Comparison of ENCODE assay signal across 20 cellular contexts in genomic region chr7:80764132-80764531, GRCh38.
DNase-seq lines count a peak whose midpoint lies in the region; ATAC-seq and TF ChIP-seq lines count a peak whose summit lies in the region.
"Had no signal": no experiment of that assay in that cellular context is flagged by ENCODE, and none has a peak within 500 bp of the region (broad histone marks: within the 10 kb centered on the region; RNA-seq: fewer than 3 reads in every experiment).

No MANE protein-coding gene starts in this region.

- TF ChIP-seq CTCF in endodermal cell (conservative IDR thresholded peaks at IDR 0.05): no peak

- H3K9ac ChIP-seq in endodermal cell (ENCODE audit: extremely low read depth, low read length, poor library complexity, severe bottlenecking) (no peak overlapping the region), neuronal stem cell (ENCODE audit: low read depth, low read length, poor library complexity) (no peak overlapping the region)

- H3K18ac ChIP-seq in neuronal stem cell (ENCODE audit: low read length): no peak overlapping the region

- peaks cover 13% of the 10 kb centered on the region for H3K4me1 Mint-ChIP-seq in endodermal cell
- H3K4me1 Mint-ChIP-seq: activated naive CD8-positive, alpha-beta T cell treated with anti-CD3 and anti-CD28 coated beads, Interleukin-2, amount 50 U/mL, for 24 hours; T-cell had no signal

- H3K9me3 Mint-ChIP-seq in endodermal cell: no peaks in the 10 kb centered on the region
- H3K9me3 Mint-ChIP-seq: activated CD8-positive, alpha-beta T cell treated with anti-CD3 and anti-CD28 coated beads for 36 hours; activated naive CD8-positive, alpha-beta T cell treated with anti-CD3 and anti-CD28 coated beads, Interleukin-2, amount 50 U/mL, for 24 hours; activated T-cell treated with anti-CD3 and anti-CD28 coated beads, Interleukin-2, amount 50 U/mL, for 72 hours; stimulated activated naive CD8-positive, alpha-beta T cell treated with anti-CD3 and anti-CD28 coated beads, Interleukin-15, Interleukin-2, amounts not matched to agents 100 ng/mL and 50 ng/mL, for 24 hours had no signal

- 0 to 17% methylated on average over 1 to 2 of the region's 2 CpGs for WGBS in endodermal cell (ENCODE audit: insufficient coverage in 1 of 2, insufficient read length in 1 of 2), 2 experiments
- WGBS in neuronal stem cell (ENCODE audit: extremely low coverage in 2 of 2, insufficient read length in 2 of 2, insufficient replicate concordance in 1 of 2), 2 donors: no CpG with 5 or more reads among the region's 2 CpGs

- no peak overlapping the region for H3K23ac ChIP-seq in neuronal stem cell (ENCODE audit: low read depth, low read length, poor library complexity)

- no peak overlapping the region for H2BK15ac ChIP-seq in neuronal stem cell (ENCODE audit: low read length)

- no peak overlapping the region for H3K4me2 ChIP-seq in neuronal stem cell (ENCODE audit: insufficient read depth, low read length, poor library complexity, severe bottlenecking)
- H3K4me2 ChIP-seq: A549 had no signal

- no peak overlapping the region for H3K14ac ChIP-seq in neuronal stem cell (ENCODE audit: low read length)

- H3K36me3 ChIP-seq in endodermal cell (ENCODE audit: control insufficient read depth, insufficient read depth, low read length) (no peaks in the 10 kb centered on the region), neuronal stem cell (replicated peaks in 1 of 2; ENCODE audit: control insufficient read depth in 2 of 2, insufficient read depth in 2 of 2, low read length in 2 of 2) (no peaks in the 10 kb centered on the region)

- H3K79me1 ChIP-seq in neuronal stem cell (ENCODE audit: low read depth, low read length): no peaks in the 10 kb centered on the region

- H2AFZ ChIP-seq in neuronal stem cell (ENCODE audit: low read length): no peak overlapping the region

- no peak overlapping the region for H3K27ac Mint-ChIP-seq in endodermal cell
- H3K27ac Mint-ChIP-seq: activated CD8-positive, alpha-beta T cell treated with anti-CD3 and anti-CD28 coated beads for 36 hours; activated naive CD8-positive, alpha-beta T cell treated with anti-CD3 and anti-CD28 coated beads, Interleukin-2, amount 50 U/mL, for 24 hours; activated T-cell treated with anti-CD3 and anti-CD28 coated beads, Interleukin-2, amount 50 U/mL, for 72 hours; stimulated activated naive CD8-positive, alpha-beta T cell treated with anti-CD3 and anti-CD28 coated beads, Interleukin-15, Interleukin-2, amounts not matched to agents 100 ng/mL and 50 ng/mL, for 24 hours; T-cell had no signal

- no peak overlapping the region for H3K4ac ChIP-seq in neuronal stem cell (ENCODE audit: low read length)

- H3K27ac ChIP-seq in endodermal cell (ENCODE audit: low read depth, low read length): peak overlapping the region; percentile 63
- no peak overlapping the region for H3K27ac ChIP-seq in neuronal stem cell (replicated peaks; ENCODE audit: low read length)
- H3K27ac ChIP-seq: C4-2B, VCaP had no signal

- H3K4me3 Mint-ChIP-seq in endodermal cell: no peak overlapping the region
- H3K4me3 Mint-ChIP-seq: activated CD8-positive, alpha-beta T cell treated with anti-CD3 and anti-CD28 coated beads for 36 hours; activated naive CD8-positive, alpha-beta T cell treated with anti-CD3 and anti-CD28 coated beads, Interleukin-2, amount 50 U/mL, for 24 hours; activated T-cell treated with anti-CD3 and anti-CD28 coated beads, Interleukin-2, amount 50 U/mL, for 72 hours; stimulated activated naive CD8-positive, alpha-beta T cell treated with anti-CD3 and anti-CD28 coated beads, Interleukin-15, Interleukin-2, amounts not matched to agents 100 ng/mL and 50 ng/mL, for 24 hours; T-cell had no signal

- no peak overlapping the region for H2BK120ac ChIP-seq in neuronal stem cell (ENCODE audit: low read depth, low read length)

- no peak overlapping the region for H4K91ac ChIP-seq in neuronal stem cell (ENCODE audit: low read depth, low read length, poor library complexity)

- ATAC-seq in GM21526 (IDR thresholded peaks at IDR 0.05; ENCODE audit: low FRiP score, unreplicated experiment) (no peak), HG02642 (IDR thresholded peaks at IDR 0.05; ENCODE audit: poor library complexity, unreplicated experiment) (no peak)
- ATAC-seq: A549; activated CD8-positive, alpha-beta T cell treated with anti-CD3 and anti-CD28 coated beads for 36 hours; activated naive CD8-positive, alpha-beta T cell treated with anti-CD3 and anti-CD28 coated beads, Interleukin-2, amount 50 U/mL, for 24 hours; activated T-cell treated with anti-CD3 and anti-CD28 coated beads, Interleukin-2, amount 50 U/mL, for 72 hours; gastroesophageal sphincter; HCT116; T-cell had no signal

- no peak overlapping the region for H3K4me3 ChIP-seq in endodermal cell (ENCODE audit: low read length)
- no peak overlapping the region for H3K4me3 ChIP-seq in neuronal stem cell (ENCODE audit: low read length in 2 of 2)
- H3K4me3 ChIP-seq: A549, gastroesophageal sphincter had no signal

- H3K9me3 ChIP-seq in endodermal cell (ENCODE audit: control insufficient read depth, low read length) (no peaks in the 10 kb centered on the region), neuronal stem cell (replicated peaks in 1 of 2; ENCODE audit: control insufficient read depth in 2 of 2, insufficient read depth in 1 of 2, low read depth in 1 of 2, low read length in 2 of 2) (no peaks in the 10 kb centered on the region)
- H3K9me3 ChIP-seq: A549, gastroesophageal sphincter had no signal

- no peak overlapping the region for H2BK12ac ChIP-seq in neuronal stem cell (ENCODE audit: low read length)

- H3K4me1 ChIP-seq in endodermal cell (ENCODE audit: control insufficient read depth, insufficient read depth, low read length) (peaks cover 4% of the 10 kb centered on the region), neuronal stem cell (ENCODE audit: control insufficient read depth in 2 of 2, insufficient read depth in 1 of 2, low read depth in 1 of 2, low read length in 2 of 2) (peaks cover 3 to 12% of the 10 kb centered on the region in 2 donors)

- DNase-seq in NCI-H1105 treated with DMSO at 0.1 percent for 48 hours (lab: John Stamatoyannopoulos, UW) (peak; percentile 37), NCI-H1105 (lab: John Stamatoyannopoulos, UW) (no peak), NCI-H2107 treated with DMSO at 0.1 percent for 48 hours (lab: John Stamatoyannopoulos, UW; ENCODE audit: unreplicated experiment) (peak; percentile 84), endodermal cell (peak; percentile 82), neuronal stem cell (ENCODE audit: low spot score) (peak; percentile 38), A172 (ENCODE audit: low spot score) (no peak)
- DNase-seq: activated CD8-positive, alpha-beta T cell treated with anti-CD3 and anti-CD28 coated beads for 36 hours; activated naive CD8-positive, alpha-beta T cell treated with anti-CD3 and anti-CD28 coated beads, Interleukin-2, amount 50 U/mL, for 24 hours; activated T-cell treated with anti-CD3 and anti-CD28 coated beads, Interleukin-2, amount 50 U/mL, for 72 hours; NCI-H1930; NK-92 treated with Interleukin-12 subunit alpha and Interleukin-12 subunit beta, amount 100 ng/mL, for 24 hours; T-cell had no signal

- no peak overlapping the region for H2BK5ac ChIP-seq in neuronal stem cell (ENCODE audit: low read length)

- H3K27me3 ChIP-seq in endodermal cell (ENCODE audit: control insufficient read depth, insufficient read depth, low read length, poor library complexity, severe bottlenecking) (no peaks in the 10 kb centered on the region), neuronal stem cell (ENCODE audit: control insufficient read depth in 3 of 3, insufficient read depth in 3 of 3, low read depth in 1 of 3, low read length in 3 of 3) (no peaks in the 10 kb centered on the region)
- H3K27me3 ChIP-seq: gastroesophageal sphincter had no signal

- no peak overlapping the region for H4K8ac ChIP-seq in neuronal stem cell (ENCODE audit: low read depth, low read length)

- H3K27me3 Mint-ChIP-seq in endodermal cell (ENCODE audit: insufficient read depth): peaks cover 37% of the 10 kb centered on the region
- H3K27me3 Mint-ChIP-seq: activated CD8-positive, alpha-beta T cell treated with anti-CD3 and anti-CD28 coated beads for 36 hours; activated naive CD8-positive, alpha-beta T cell treated with anti-CD3 and anti-CD28 coated beads, Interleukin-2, amount 50 U/mL, for 24 hours; stimulated activated naive CD8-positive, alpha-beta T cell treated with anti-CD3 and anti-CD28 coated beads, Interleukin-15, Interleukin-2, amounts not matched to agents 100 ng/mL and 50 ng/mL, for 24 hours; T-cell had no signal

- H3K36me3 Mint-ChIP-seq in endodermal cell (ENCODE audit: low read depth): no peaks in the 10 kb centered on the region
- H3K36me3 Mint-ChIP-seq: T-cell had no signal

- no peak overlapping the region for H2AK5ac ChIP-seq in neuronal stem cell (ENCODE audit: low read depth, low read length)

Comparison
In these comparisons a context has a peak if more than half of its experiments do, and no peak if none do; other contexts are left out.
1. DNase-seq: peak in NCI-H1105 treated with DMSO at 0.1 percent for 48 hours (single experiment), NCI-H2107 treated with DMSO at 0.1 percent for 48 hours (single experiment), endodermal cell (single experiment) and neuronal stem cell (single experiment); none in NCI-H1105 (single experiment) and A172 (single experiment).